ENCODE assay signal across 30 cellular contexts in the genomic region with DNA sequence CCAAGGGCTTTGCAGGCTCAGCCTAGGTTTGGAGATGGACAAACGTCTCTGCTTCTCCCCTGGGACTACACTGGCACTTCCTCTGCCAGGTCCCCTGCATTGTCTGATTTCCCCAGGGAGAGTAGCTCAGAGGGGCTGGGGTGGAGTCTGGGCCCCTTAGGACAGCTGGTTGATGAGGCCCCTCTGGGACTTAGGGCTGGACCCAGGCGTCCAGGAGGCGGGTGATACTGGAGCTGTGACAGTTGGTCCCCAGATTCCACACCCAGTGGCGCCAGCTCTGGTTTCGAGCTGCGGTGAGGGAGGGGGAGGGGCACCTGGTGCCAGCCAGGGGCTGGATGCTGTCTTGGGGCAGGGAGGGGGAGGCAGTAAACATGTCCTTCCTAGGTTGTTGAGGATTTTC. TPM values are rescaled to one million over a fixed set of nuclear protein-coding genes. Genes with fewer than 3 reads are reported as not detected.
A peak's percentile ranks its signal among the peaks of the same experiment; 100 is the strongest.
DNase-seq lines count a peak whose midpoint lies in the region; TF ChIP-seq lines count a peak whose summit lies in the region.
"Had no signal": no experiment of that assay in that cellular context is flagged by ENCODE, and none has a peak within 500 bp of the region (broad histone marks: within the 10 kb centered on the region; RNA-seq: fewer than 3 reads in every experiment).

No MANE protein-coding gene starts in this region.

- peaks cover 42% of the 10 kb centered on the region for H3F3A ChIP-seq in neural progenitor cell (ENCODE audit: low read depth)

- H3K4me1 ChIP-seq in SJCRH30 (peaks cover 16% of the 10 kb centered on the region; the same call in 1 of the 2 replicates), neural progenitor cell (peaks cover 25% of the 10 kb centered on the region), suprapubic skin (peaks cover 9% of the 10 kb centered on the region)
- H3K4me1 ChIP-seq: gastrocnemius medialis, uterus had no signal

- H2AFZ ChIP-seq in neural progenitor cell (replicated peaks), result no peak overlapping the region

- H3K4me3 ChIP-seq in SJCRH30 (no peak overlapping the region), neural progenitor cell (no peak overlapping the region), suprapubic skin (no peak overlapping the region)
- H3K4me3 ChIP-seq: gastrocnemius medialis, MG63, right atrium auricular region, SJSA1, uterus had no signal

- peaks cover 100% of the 10 kb centered on the region for H4K20me1 ChIP-seq in neural progenitor cell (ENCODE audit: low read depth)

- H3K4me2 ChIP-seq in neural progenitor cell, result no peak overlapping the region

- no peaks in the 10 kb centered on the region for H3K27me3 ChIP-seq in SJCRH30
- H3K27me3 ChIP-seq in neural progenitor cell, result no peaks in the 10 kb centered on the region
- H3K27me3 ChIP-seq in suprapubic skin, result no peaks in the 10 kb centered on the region
- H3K27me3 ChIP-seq: gastrocnemius medialis, MG63, right atrium auricular region, SJSA1, uterus had no signal

- H3K9ac ChIP-seq in neural progenitor cell, result no peak overlapping the region

- no peak for TF ChIP-seq POLR2A in suprapubic skin (IDR thresholded peaks at IDR 0.05)

- H3K27me3 Mint-ChIP-seq in neural progenitor cell (ENCODE audit: insufficient read depth, low read depth), result peaks cover 7% of the 10 kb centered on the region

- H3K4me3 Mint-ChIP-seq in neural progenitor cell, result no peak overlapping the region
- H3K4me3 Mint-ChIP-seq: activated naive CD4-positive, alpha-beta T cell treated with anti-CD3 and anti-CD28 coated beads, Interleukin-2, amount 10 ng/mL, durations not matched to agents 7 days and 5 days; activated T-cell treated with anti-CD3 and anti-CD28 coated beads, Interleukin-2, amount 50 U/mL, for 4 hours had no signal

- TF ChIP-seq EP300 in suprapubic skin (IDR thresholded peaks at IDR 0.05), result no peak

- H3K36me3 Mint-ChIP-seq in neural progenitor cell, result peaks cover 20% of the 10 kb centered on the region
- H3K36me3 Mint-ChIP-seq: activated naive CD4-positive, alpha-beta T cell treated with anti-CD3 and anti-CD28 coated beads, Interleukin-2, amount 10 ng/mL, durations not matched to agents 7 days and 5 days had no signal

- no peaks in the 10 kb centered on the region for H3K36me3 ChIP-seq in SJCRH30
- H3K36me3 ChIP-seq in neural progenitor cell, result peaks cover 6% of the 10 kb centered on the region
- H3K36me3 ChIP-seq in suprapubic skin, result no peaks in the 10 kb centered on the region
- H3K36me3 ChIP-seq: gastrocnemius medialis, MG63, right atrium auricular region, SJSA1, uterus had no signal

- H3K4me1 Mint-ChIP-seq in neural progenitor cell, result peaks cover 44% of the 10 kb centered on the region
- H3K4me1 Mint-ChIP-seq: activated naive CD4-positive, alpha-beta T cell treated with anti-CD3 and anti-CD28 coated beads, Interleukin-2, amount 10 ng/mL, durations not matched to agents 7 days and 5 days had no signal

- H3K9me3 ChIP-seq in SJCRH30 (replicated peaks) (no peaks in the 10 kb centered on the region), neural progenitor cell (ENCODE audit: low read depth) (no peaks in the 10 kb centered on the region), suprapubic skin (no peaks in the 10 kb centered on the region)
- H3K9me3 ChIP-seq: gastrocnemius medialis, MG63, right atrium auricular region, SJSA1, uterus had no signal

- peaks cover 100% of the 10 kb centered on the region for H3K79me2 ChIP-seq in neural progenitor cell (ENCODE audit: low read depth)

- no peak overlapping the region for H3K27ac ChIP-seq in SJCRH30
- peak overlapping the region; percentile 27 for H3K27ac ChIP-seq in neural progenitor cell
- no peak overlapping the region for H3K27ac ChIP-seq in suprapubic skin
- H3K27ac ChIP-seq: 22Rv1, gastrocnemius medialis, SJSA1, uterus had no signal

- WGBS in suprapubic skin, result 62% methylated on average over 6 of the region's 6 CpGs

- H3K9me3 Mint-ChIP-seq in neural progenitor cell, result no peaks in the 10 kb centered on the region
- H3K9me3 Mint-ChIP-seq: activated naive CD4-positive, alpha-beta T cell treated with anti-CD3 and anti-CD28 coated beads, Interleukin-2, amount 10 ng/mL, durations not matched to agents 7 days and 5 days; activated T-cell treated with anti-CD3 and anti-CD28 coated beads, Interleukin-2, amount 50 U/mL, for 4 hours had no signal

- peak; percentile 53 for DNase-seq in DMS 273 (lab: John Stamatoyannopoulos, UW; ENCODE audit: unreplicated experiment)
- DNase-seq in DMS 273 treated with DMSO at 0.1 percent for 48 hours (lab: John Stamatoyannopoulos, UW), result no peak
- DNase-seq in NCI-H2107 (lab: John Stamatoyannopoulos, UW), result peak; percentile 57
- DNase-seq in SJCRH30, result peak; percentile 56 to 58
- DNase-seq in neural progenitor cell (ENCODE audit: low spot score), result no peak
- no peak for DNase-seq in Kasumi-1 (lab: John Stamatoyannopoulos, UW)
- no peak for DNase-seq in cortex of kidney (lab: John Stamatoyannopoulos, UW)
- no peak for DNase-seq in suprapubic skin (ENCODE audit: low spot score in 2 of 2)
- DNase-seq: activated CD4-positive, CD25-positive, alpha-beta regulatory T cell; activated CD8-positive, alpha-beta memory T cell treated with anti-CD3 and anti-CD28 coated beads for 24 hours; activated naive CD4-positive, alpha-beta T cell treated with anti-CD3 and anti-CD28 coated beads, Interleukin-2, amount 10 ng/mL, durations not matched to agents 7 days and 5 days; activated T-cell treated with anti-CD3 and anti-CD28 coated beads, Interleukin-2, amount 50 U/mL, for 4 hours; AML-193; COR-L47; effector CD8-positive, alpha-beta T cell; gastrocnemius medialis; IMR-90; islet precursor cell; mammary epithelial cell; MG63; NCI-H2029; NCI-H748 treated with DMSO at 0.1 percent for 48 hours; stimulated activated CD8-positive, alpha-beta memory T cell treated with anti-CD3 and anti-CD28 coated beads, Interleukin-4, amount 100 ng/mL, for 48 hours; uterus had no signal

- H3K27ac Mint-ChIP-seq in neural progenitor cell, result no peak overlapping the region
- H3K27ac Mint-ChIP-seq: activated naive CD4-positive, alpha-beta T cell treated with anti-CD3 and anti-CD28 coated beads, Interleukin-2, amount 10 ng/mL, durations not matched to agents 7 days and 5 days had no signal

- TF ChIP-seq CTCF in neural progenitor cell (IDR thresholded peaks at IDR 0.05), result no peak
- TF ChIP-seq CTCF in suprapubic skin (IDR thresholded peaks at IDR 0.05), result no peak

RNA-seq across cellular contexts. Expression of a gene that starts 7.4 kb away (rescaled TPM):
- 21.8 and 22.3 TPM in 2 replicates for total RNA-seq in SJCRH30 (2014; rRNA removed; shearing (Covaris generic))
- total RNA-seq in neural progenitor cell (ENCODE audit: low replicate concordance), result 32.2 and 62.6 TPM in 2 replicates
- 1 to 10 TPM in 2 of 4 donors, under 1 TPM in 2; 0.42 to 2.7 (median 1.0) TPM for total RNA-seq in suprapubic skin
- total RNA-seq: gastrocnemius medialis had no signal

RNA-seq across cellular contexts. Expression of a gene that starts 24.8 kb away (rescaled TPM):
- total RNA-seq in SJCRH30 (2014; rRNA removed; shearing (Covaris generic)), result 113 and 114 TPM in 2 replicates
- total RNA-seq in neural progenitor cell (ENCODE audit: low replicate concordance), result 20.5 and 35.8 TPM in 2 replicates
- total RNA-seq in suprapubic skin, result 100 to 1,000 TPM; 574 to 977 (median 714) TPM

RNA-seq across cellular contexts. Expression of a gene that starts 28.7 kb away (rescaled TPM):
- total RNA-seq in SJCRH30 (2014; rRNA removed; shearing (Covaris generic)), result not detected in 2 replicates
- 2.4 and 7.7 TPM in 2 replicates for total RNA-seq in neural progenitor cell (ENCODE audit: low replicate concordance)
- 100 to 1,000 TPM; 150 to 284 (median 205) TPM for total RNA-seq in suprapubic skin
- total RNA-seq: cerebellum; IMR-90; osteocyte; SJSA1; T-helper 2 cell treated with Interferon-gamma antibody and Interleukin-4, amounts not matched to agents 100 ng/mL and 5 ng/mL, for 36 hours had no signal

RNA-seq across cellular contexts. Expression of a gene that starts 35.1 kb away (rescaled TPM):
- 24.8 and 33.3 TPM in 2 replicates for total RNA-seq in SJCRH30 (2014; rRNA removed; shearing (Covaris generic))
- 29.4 and 50.6 TPM in 2 replicates for total RNA-seq in neural progenitor cell (ENCODE audit: low replicate concordance)
- 10 to 100 TPM; 27.3 to 66.6 (median 57.7) TPM for total RNA-seq in suprapubic skin

RNA-seq across cellular contexts. Expression of a gene that starts 36.1 kb away (rescaled TPM):
- 34.4 and 36.5 TPM in 2 replicates for total RNA-seq in SJCRH30 (2014; rRNA removed; shearing (Covaris generic))
- total RNA-seq in neural progenitor cell (ENCODE audit: low replicate concordance) (43.7 and 64.9 TPM in 2 replicates), suprapubic skin (10 to 100 TPM; 32.7 to 42.7 (median 39.8) TPM)

Comparison
In these comparisons a context has a peak if more than half of its experiments do, and no peak if none do; other contexts are left out.
1. DNase-seq: peak in DMS 273 (single experiment), NCI-H2107 (single experiment) and SJCRH30 (2 of 2); none in DMS 273 treated with DMSO at 0.1 percent for 48 hours (single experiment), neural progenitor cell (single experiment), Kasumi-1 (0 of 2), cortex of kidney (single experiment) and suprapubic skin (0 of 2).
2. RNA of a gene that starts 28.7 kb away (total RNA-seq): 150 to 284 TPM in suprapubic skin; 2.4 to 7.7 TPM in neural progenitor cell and not detected in SJCRH30; every median in the first group is over 10 times any median in the second.